Comparison of ENCODE assay signal across 1 cellular context in the genomic region with DNA sequence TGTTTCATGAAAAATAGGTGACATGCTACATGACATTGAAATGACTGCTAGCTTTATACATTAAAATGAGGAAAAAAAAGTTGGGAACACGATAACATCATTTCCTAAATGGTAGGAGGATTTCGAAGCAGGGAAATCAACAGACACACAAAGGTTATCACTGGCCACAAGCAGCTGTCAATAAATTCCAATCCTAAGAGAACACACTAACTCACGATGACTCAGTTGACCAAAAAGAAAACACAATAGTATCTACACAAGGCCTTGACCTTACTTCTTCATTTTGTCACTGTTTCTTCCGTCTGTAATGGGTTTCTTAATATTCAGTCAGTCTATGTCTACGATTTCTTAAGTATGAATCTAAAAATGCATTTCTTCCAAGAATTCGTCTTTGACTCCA.
TF ChIP-seq lines count a peak whose summit lies in the region.

No MANE protein-coding gene starts in this region.

TF ChIP-seq in endothelial cell of umbilical vein, 7 proteins besides CTCF, POLR2A, EP300 and RAD21:
- TF ChIP-seq EZH2 (IDR thresholded peaks at IDR 0.05; ENCODE audit: borderline replicate concordance, low read depth, low read length, severe bottlenecking) (no peak), POLR2AphosphoS5 (IDR thresholded peaks at IDR 0.05; ENCODE audit: insufficient read depth, low read depth, low read length) (peak; percentile 84), JUN (IDR thresholded peaks at IDR 0.05; ENCODE audit: borderline replicate concordance, insufficient read depth, insufficient read length, low read depth) (peak; percentile 89), FOS (IDR thresholded peaks at IDR 0.05; ENCODE audit: borderline replicate concordance, insufficient read depth, low read length) (peak; percentile 94), MAX (IDR thresholded peaks at IDR 0.05; ENCODE audit: insufficient read depth, insufficient read length) (no peak), MYC (IDR thresholded peaks at IDR 0.05; ENCODE audit: low read depth, low read length) (no peak), GATA2 (IDR thresholded peaks at IDR 0.05; ENCODE audit: insufficient read depth, insufficient read length, low read depth, low read length) (peak; percentile 93)
